Comparison of ENCODE assay signal across 1 cellular context in genomic region chr5:72509401-72509800, GRCh38.
TF ChIP-seq lines count a peak whose summit lies in the region.

No MANE protein-coding gene starts in this region.

TF ChIP-seq in GM23338, 12 proteins besides CTCF, POLR2A, EP300 and RAD21 (continued from another document):
- no peak for TF ChIP-seq ZNF462 (CRISPR knock-in tag; IDR thresholded peaks at IDR 0.05)
- TF ChIP-seq EZH2phosphoT487 (IDR thresholded peaks at IDR 0.05; ENCODE audit: unreplicated experiment) = no peak
- TF ChIP-seq EZH2 (IDR thresholded peaks at IDR 0.05; ENCODE audit: low read depth, unreplicated experiment) = no peak
- TF ChIP-seq ETS1 (IDR thresholded peaks at IDR 0.05) = no peak
- no peak for TF ChIP-seq NANOG (IDR thresholded peaks at IDR 0.05; ENCODE audit: borderline replicate concordance)
- no peak for TF ChIP-seq ZNF114 (CRISPR knock-in tag; IDR thresholded peaks at IDR 0.05)
- no peak for TF ChIP-seq STAT1 (IDR thresholded peaks at IDR 0.05; ENCODE audit: unreplicated experiment)
- TF ChIP-seq REST (IDR thresholded peaks at IDR 0.05; ENCODE audit: unreplicated experiment) = no peak
- TF ChIP-seq CREB1 (CRISPR knock-in tag; IDR thresholded peaks at IDR 0.05; ENCODE audit: low read depth) = no peak
- no peak for TF ChIP-seq POLR2AphosphoS5 (IDR thresholded peaks at IDR 0.05; ENCODE audit: low read depth)
